In the genomic region with DNA sequence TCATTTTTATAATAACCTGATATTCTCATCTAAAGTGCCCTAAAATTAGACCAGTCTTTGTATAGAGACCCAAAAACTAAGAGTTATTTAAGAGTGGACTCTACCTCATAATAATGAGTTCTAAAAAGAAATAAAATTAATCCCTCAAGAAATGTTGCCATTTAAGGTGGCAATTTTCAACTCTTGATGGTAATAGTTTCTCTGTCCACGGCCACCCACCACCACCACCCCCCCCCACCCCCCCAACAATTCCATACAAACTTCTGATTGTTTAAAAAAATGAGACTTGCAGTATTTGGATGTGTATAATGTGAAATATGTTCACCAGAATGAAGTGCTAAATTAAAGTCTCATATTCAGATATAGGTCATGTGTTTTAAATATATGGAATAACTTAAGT, we compare ENCODE assay signal across 17 cellular contexts. TPM values are rescaled to one million over a fixed set of nuclear protein-coding genes. Genes with fewer than 3 reads are reported as not detected.
A peak's percentile ranks its signal among the peaks of the same experiment; 100 is the strongest.
DNase-seq lines count a peak whose midpoint lies in the region; ATAC-seq, FAIRE-seq and TF ChIP-seq lines count a peak whose summit lies in the region.
"Had no signal": no experiment of that assay in that cellular context is flagged by ENCODE, and none has a peak within 500 bp of the region (broad histone marks: within the 10 kb centered on the region; RNA-seq: fewer than 3 reads in every experiment).

No MANE protein-coding gene starts in this region.

- FAIRE-seq in islet of Langerhans (lab: Jason Lieb, UNC), result peak; percentile 45
- FAIRE-seq: D721Med, G401.6, GM12891, GM19239, H54, K562 had no signal

- no peak overlapping the region for H3K27ac Mint-ChIP-seq in natural killer cell
- no peak overlapping the region for H3K27ac Mint-ChIP-seq in natural killer cell treated with Interleukin-12 subunit alpha and Interleukin-12 subunit beta and Interleukin-15 and Interleukin-18, amount 100 ng/mL, for 72 hours
- no peak overlapping the region; the same call in 1 of the 2 replicates for H3K27ac Mint-ChIP-seq in WTC11
- H3K27ac Mint-ChIP-seq in activated T-helper 1 cell treated with anti-CD3 and anti-CD28 coated beads, Interleukin-12 subunit alpha, Interleukin-12 subunit beta, Interleukin-2, Interleukin-4 antibody, amounts not matched to agents 30 ng/mL and 10 ng/mL and 1 ng/mL, durations not matched to agents 14 hours and 24 hours and 36 hours, result no peak overlapping the region
- H3K27ac Mint-ChIP-seq: CD4-positive, CD25-positive, alpha-beta regulatory T cell had no signal

- DNase-seq in natural killer cell (no peak), WTC11 (ENCODE audit: low spot score) (no peak), substantia nigra (lab: John Stamatoyannopoulos, UW) (no peak)
- DNase-seq in natural killer cell treated with Interleukin-12 subunit alpha and Interleukin-12 subunit beta and Interleukin-15 and Interleukin-18, amount 100 ng/mL, for 72 hours (ENCODE audit: low spot score), result no peak
- no peak for DNase-seq in activated T-helper 1 cell treated with anti-CD3 and anti-CD28 coated beads, Interleukin-12 subunit alpha, Interleukin-12 subunit beta, Interleukin-2, Interleukin-4 antibody, amounts not matched to agents 30 ng/mL and 10 ng/mL and 1 ng/mL, durations not matched to agents 14 hours and 24 hours and 36 hours (ENCODE audit: low spot score)
- DNase-seq: BE2C had no signal

- peak overlapping the region; percentile 31 for H3K27ac ChIP-seq in substantia nigra (ENCODE audit: low read depth, low read length, poor library complexity, severe bottlenecking)
- H3K27ac ChIP-seq: GM23248 had no signal

- H3K36me3 Mint-ChIP-seq in natural killer cell (no peaks in the 10 kb centered on the region), WTC11 (no peaks in the 10 kb centered on the region)
- no peaks in the 10 kb centered on the region for H3K36me3 Mint-ChIP-seq in natural killer cell treated with Interleukin-12 subunit alpha and Interleukin-12 subunit beta and Interleukin-15 and Interleukin-18, amount 100 ng/mL, for 72 hours
- H3K36me3 Mint-ChIP-seq in activated T-helper 1 cell treated with anti-CD3 and anti-CD28 coated beads, Interleukin-12 subunit alpha, Interleukin-12 subunit beta, Interleukin-2, Interleukin-4 antibody, amounts not matched to agents 30 ng/mL and 10 ng/mL and 1 ng/mL, durations not matched to agents 14 hours and 24 hours and 36 hours (ENCODE audit: low read depth), result peaks cover 3% of the 10 kb centered on the region
- H3K36me3 Mint-ChIP-seq: CD4-positive, CD25-positive, alpha-beta regulatory T cell had no signal

- TF ChIP-seq CTCF in natural killer cell (IDR thresholded peaks at IDR 0.05) (no peak), WTC11 (IDR thresholded peaks at IDR 0.05) (no peak)

- no peaks in the 10 kb centered on the region for H3K9me3 Mint-ChIP-seq in natural killer cell
- no peaks in the 10 kb centered on the region for H3K9me3 Mint-ChIP-seq in natural killer cell treated with Interleukin-12 subunit alpha and Interleukin-12 subunit beta and Interleukin-15 and Interleukin-18, amount 100 ng/mL, for 72 hours
- no peaks in the 10 kb centered on the region for H3K9me3 Mint-ChIP-seq in WTC11
- H3K9me3 Mint-ChIP-seq in activated T-helper 1 cell treated with anti-CD3 and anti-CD28 coated beads, Interleukin-12 subunit alpha, Interleukin-12 subunit beta, Interleukin-2, Interleukin-4 antibody, amounts not matched to agents 30 ng/mL and 10 ng/mL and 1 ng/mL, durations not matched to agents 14 hours and 24 hours and 36 hours, result no peaks in the 10 kb centered on the region

- CTCF ChIA-PET in WTC11 (lab: Charles Lee), result interaction anchor here (0.8 to 1.7 kb wide), 21 partner anchors 11 to 297 kb away, joined by 3 to 28 read pairs (median 4); partner anchors contain the start of genes BCLAF1 and MTFR2

- H3K27me3 Mint-ChIP-seq in natural killer cell (ENCODE audit: low read depth in 2 of 2) (peaks cover 38 to 54% of the 10 kb centered on the region in 2 donors), WTC11 (ENCODE audit: low read depth) (peaks cover 22% of the 10 kb centered on the region)
- peaks cover 32 to 55% of the 10 kb centered on the region in 2 donors for H3K27me3 Mint-ChIP-seq in natural killer cell treated with Interleukin-12 subunit alpha and Interleukin-12 subunit beta and Interleukin-15 and Interleukin-18, amount 100 ng/mL, for 72 hours
- H3K27me3 Mint-ChIP-seq in activated T-helper 1 cell treated with anti-CD3 and anti-CD28 coated beads, Interleukin-12 subunit alpha, Interleukin-12 subunit beta, Interleukin-2, Interleukin-4 antibody, amounts not matched to agents 30 ng/mL and 10 ng/mL and 1 ng/mL, durations not matched to agents 14 hours and 24 hours and 36 hours (ENCODE audit: insufficient read depth), result peaks cover 66% of the 10 kb centered on the region

- POLR2A ChIA-PET in WTC11 (lab: Charles Lee), result interaction anchor here (1.5 kb wide), 1 partner anchor 258 kb away, joined by 6 read pairs; the partner anchor contains the start of gene BCLAF1

- intact Hi-C loops in natural killer cell (cut with micrococcal nuclease), result no loop called here
- intact Hi-C loops in activated T-helper 1 cell treated with anti-CD3 and anti-CD28 coated beads, Interleukin-12 subunit alpha, Interleukin-12 subunit beta, Interleukin-2, Interleukin-4 antibody, amounts not matched to agents 30 ng/mL and 10 ng/mL and 1 ng/mL, durations not matched to agents 14 hours and 24 hours and 36 hours (cut with micrococcal nuclease), result loop anchor here (2.0 to 10.0 kb wide), 2 partner anchors 21 to 1053 kb away; partner anchors contain the start of gene AHI1

- H3K4me1 Mint-ChIP-seq in natural killer cell (peaks cover 0 to 6% of the 10 kb centered on the region in 2 donors), WTC11 (peaks cover 59% of the 10 kb centered on the region)
- peaks cover 0 to 5% of the 10 kb centered on the region in 2 donors for H3K4me1 Mint-ChIP-seq in natural killer cell treated with Interleukin-12 subunit alpha and Interleukin-12 subunit beta and Interleukin-15 and Interleukin-18, amount 100 ng/mL, for 72 hours (ENCODE audit: low read depth in 2 of 2)
- peaks cover 15% of the 10 kb centered on the region for H3K4me1 Mint-ChIP-seq in activated T-helper 1 cell treated with anti-CD3 and anti-CD28 coated beads, Interleukin-12 subunit alpha, Interleukin-12 subunit beta, Interleukin-2, Interleukin-4 antibody, amounts not matched to agents 30 ng/mL and 10 ng/mL and 1 ng/mL, durations not matched to agents 14 hours and 24 hours and 36 hours (ENCODE audit: low read depth)

- no peak for ATAC-seq in natural killer cell
- ATAC-seq in natural killer cell treated with Interleukin-12 subunit alpha and Interleukin-12 subunit beta and Interleukin-15 and Interleukin-18, amount 100 ng/mL, for 72 hours, result no peak
- no peak for ATAC-seq in WTC11
- ATAC-seq in HG02870 (IDR thresholded peaks at IDR 0.05; ENCODE audit: unreplicated experiment), result no peak
- no peak for ATAC-seq in GM21367 (IDR thresholded peaks at IDR 0.05; ENCODE audit: unreplicated experiment)
- ATAC-seq: K562 had no signal

- peak overlapping the region; percentile 18 for H3K4me3 Mint-ChIP-seq in natural killer cell
- no peak overlapping the region for H3K4me3 Mint-ChIP-seq in natural killer cell treated with Interleukin-12 subunit alpha and Interleukin-12 subunit beta and Interleukin-15 and Interleukin-18, amount 100 ng/mL, for 72 hours
- peak overlapping the region; percentile 73 for H3K4me3 Mint-ChIP-seq in WTC11
- H3K4me3 Mint-ChIP-seq in activated T-helper 1 cell treated with anti-CD3 and anti-CD28 coated beads, Interleukin-12 subunit alpha, Interleukin-12 subunit beta, Interleukin-2, Interleukin-4 antibody, amounts not matched to agents 30 ng/mL and 10 ng/mL and 1 ng/mL, durations not matched to agents 14 hours and 24 hours and 36 hours, result no peak overlapping the region

TF ChIP-seq in WTC11, 78 proteins besides CTCF, POLR2A, EP300 and RAD21:
- TF ChIP-seq ZNF219 (CRISPR knock-in tag; IDR thresholded peaks at IDR 0.05; ENCODE audit: borderline replicate concordance) (no peak), CBFB (CRISPR knock-in tag; IDR thresholded peaks at IDR 0.05; ENCODE audit: low read depth) (no peak), FOXK1 (CRISPR knock-in tag; IDR thresholded peaks at IDR 0.05) (no peak)

RNA-seq across cellular contexts. Expression of gene MAP7, which starts 2.4 kb away (rescaled TPM):
- total RNA-seq in natural killer cell (under 1 TPM; 0.14 to 0.68 (median 0.14) TPM), WTC11 (2021) (56.6 to 60.5 TPM (median 59.1 TPM) in 3 replicates)
- under 1 TPM; 0.73 to 0.83 TPM for total RNA-seq in natural killer cell treated with Interleukin-12 subunit alpha and Interleukin-12 subunit beta and Interleukin-15 and Interleukin-18, amount 100 ng/mL, for 72 hours
- total RNA-seq in activated T-helper 1 cell treated with anti-CD3 and anti-CD28 coated beads, Interleukin-12 subunit alpha, Interleukin-12 subunit beta, Interleukin-2, Interleukin-4 antibody, amounts not matched to agents 30 ng/mL and 10 ng/mL and 1 ng/mL, durations not matched to agents 14 hours and 24 hours and 36 hours, result 1.7 and 2.3 TPM in 2 replicates

Comparison
In these comparisons a context has a peak if more than half of its experiments do, and no peak if none do; other contexts are left out.
1. H3K4me3 Mint-ChIP-seq: peak in natural killer cell (single experiment) and WTC11 (single experiment); none in natural killer cell treated with Interleukin-12 subunit alpha and Interleukin-12 subunit beta and Interleukin-15 and Interleukin-18, amount 100 ng/mL, for 72 hours (single experiment) and activated T-helper 1 cell treated with anti-CD3 and anti-CD28 coated beads, Interleukin-12 subunit alpha, Interleukin-12 subunit beta, Interleukin-2, Interleukin-4 antibody, amounts not matched to agents 30 ng/mL and 10 ng/mL and 1 ng/mL, durations not matched to agents 14 hours and 24 hours and 36 hours (single experiment).
2. RNA of gene MAP7, which starts 2.4 kb away (total RNA-seq): 56.6 to 60.5 TPM in WTC11; 1.7 to 2.3 TPM in activated T-helper 1 cell treated with anti-CD3 and anti-CD28 coated beads, Interleukin-12 subunit alpha, Interleukin-12 subunit beta, Interleukin-2, Interleukin-4 antibody, amounts not matched to agents 30 ng/mL and 10 ng/mL and 1 ng/mL, durations not matched to agents 14 hours and 24 hours and 36 hours, 0.73 to 0.83 TPM in natural killer cell treated with Interleukin-12 subunit alpha and Interleukin-12 subunit beta and Interleukin-15 and Interleukin-18, amount 100 ng/mL, for 72 hours and 0.14 to 0.68 TPM in natural killer cell; every median in the first group is over 10 times any median in the second.